ENCODE assay signal across 15 cellular contexts in genomic region chr10:102335184-102335583, GRCh38.
A peak's percentile ranks its signal among the peaks of the same experiment; 100 is the strongest.
DNase-seq lines count a peak whose midpoint lies in the region; ATAC-seq, FAIRE-seq and TF ChIP-seq lines count a peak whose summit lies in the region.
"Had no signal": no experiment of that assay in that cellular context is flagged by ENCODE, and none has a peak within 500 bp of the region (broad histone marks: within the 10 kb centered on the region; RNA-seq: fewer than 3 reads in every experiment).

No MANE protein-coding gene starts in this region.

- peak overlapping the region; percentile 35 for H3K27ac ChIP-seq in mesenchymal stem cell (ENCODE audit: low read length, poor library complexity, severe bottlenecking)
- H3K27ac ChIP-seq in subcutaneous abdominal adipose tissue (ENCODE audit: low read depth, low read length), result peak overlapping the region; percentile 32

- ATAC-seq in GM18861 (IDR thresholded peaks at IDR 0.05; ENCODE audit: unreplicated experiment), result no peak

- no peak for FAIRE-seq in RCC 7860 (lab: Jason Lieb, UNC)
- FAIRE-seq: frontal cortex had no signal

- H2BK5ac ChIP-seq in mesenchymal stem cell (ENCODE audit: low read depth, low read length, poor library complexity, severe bottlenecking), result no peak overlapping the region

- H2BK15ac ChIP-seq in mesenchymal stem cell (ENCODE audit: low read depth, poor library complexity, severe bottlenecking), result no peak overlapping the region

- TF ChIP-seq EP300 in Ishikawa (IDR thresholded peaks at IDR 0.05; ENCODE audit: borderline replicate concordance), result no peak

- no peak overlapping the region for H2BK120ac ChIP-seq in mesenchymal stem cell (ENCODE audit: low read depth, low read length)

- no peak overlapping the region for H2BK12ac ChIP-seq in mesenchymal stem cell (ENCODE audit: low read length in 2 of 2)

- H3K4ac ChIP-seq in mesenchymal stem cell (ENCODE audit: low read depth in 1 of 2, low read length in 2 of 2), result no peak overlapping the region

- no peak overlapping the region for H3K4me3 ChIP-seq in mesenchymal stem cell (ENCODE audit: insufficient read depth in 1 of 2, low read depth in 1 of 2, low read length in 2 of 2)
- H3K4me3 ChIP-seq in subcutaneous abdominal adipose tissue (ENCODE audit: low read depth in 1 of 5, low read length in 5 of 5), result no peak overlapping the region

- H3K9ac ChIP-seq in mesenchymal stem cell (ENCODE audit: low read length) (no peak overlapping the region), subcutaneous abdominal adipose tissue (ENCODE audit: low read length in 5 of 5) (no peak overlapping the region)

- no peak overlapping the region for H3K23ac ChIP-seq in mesenchymal stem cell (ENCODE audit: low read length in 2 of 2)

- no peak overlapping the region for H4K91ac ChIP-seq in mesenchymal stem cell (ENCODE audit: low read length)

- H3K79me1 ChIP-seq in mesenchymal stem cell (replicated peaks; ENCODE audit: low read length, poor library complexity, severe bottlenecking), result peaks cover 27% of the 10 kb centered on the region

- H3K36me3 ChIP-seq in mesenchymal stem cell (ENCODE audit: control insufficient read depth in 1 of 2, insufficient read depth in 2 of 2, low read depth in 1 of 2, low read length in 2 of 2) (peaks cover 6% of the 10 kb centered on the region in 2 experiments), subcutaneous abdominal adipose tissue (ENCODE audit: control insufficient read depth in 5 of 5, insufficient read depth in 5 of 5, low read length in 5 of 5) (peaks cover 0 to 4% (median 0%) of the 10 kb centered on the region in 5 donors)

- H3K14ac ChIP-seq in mesenchymal stem cell (ENCODE audit: low read length in 2 of 2), result no peak overlapping the region

- WGBS in mesenchymal stem cell, result 91% methylated on average over 3 of the region's 3 CpGs

- H3K4me1 ChIP-seq in mesenchymal stem cell (ENCODE audit: control insufficient read depth, insufficient read depth, low read depth, low read length) (peaks cover 8% of the 10 kb centered on the region), subcutaneous abdominal adipose tissue (ENCODE audit: control insufficient read depth in 5 of 5, insufficient read depth in 5 of 5, low read length in 5 of 5) (peaks cover 2 to 21% (median 17%) of the 10 kb centered on the region in 5 donors)

- H3K4me2 ChIP-seq in mesenchymal stem cell (ENCODE audit: low read length, poor library complexity, severe bottlenecking), result no peak overlapping the region

- no peak overlapping the region for H3K18ac ChIP-seq in mesenchymal stem cell (ENCODE audit: low read depth in 1 of 2, low read length in 2 of 2)

- no peak for TF ChIP-seq RAD21 in Ishikawa (IDR thresholded peaks at IDR 0.05; ENCODE audit: low read depth)

- H4K8ac ChIP-seq in mesenchymal stem cell (ENCODE audit: low read length), result no peak overlapping the region

- no peaks in the 10 kb centered on the region for H3K27me3 ChIP-seq in mesenchymal stem cell (ENCODE audit: control insufficient read depth in 1 of 2, insufficient read depth in 1 of 2, low read length in 2 of 2)
- no peaks in the 10 kb centered on the region for H3K27me3 ChIP-seq in subcutaneous abdominal adipose tissue (ENCODE audit: control insufficient read depth in 5 of 5, insufficient read depth in 4 of 5, low read length in 5 of 5)

- peak overlapping the region; percentile 75 for H2AK5ac ChIP-seq in mesenchymal stem cell (ENCODE audit: low read length, severe bottlenecking)

- DNase-seq in fibroblast of peridontal ligament (ENCODE audit: extremely low read depth), result peak; percentile 26
- no peak for DNase-seq in mesenchymal stem cell
- no peak for DNase-seq in SW480 (ENCODE audit: low spot score)
- no peak for DNase-seq in NCI-H2029 treated with DMSO at 0.1 percent for 48 hours (lab: John Stamatoyannopoulos, UW)
- DNase-seq in RCC 7860 (ENCODE audit: low spot score), result no peak
- DNase-seq: activated CD4-positive, alpha-beta memory T cell treated with anti-CD3 and anti-CD28 coated beads, Interleukin-2, amount 10 ng/mL, durations not matched to agents 7 days and 5 days; effector memory CD4-positive, alpha-beta T cell; islet precursor cell; NCI-H187; NCI-H526 treated with DMSO at 0.1 percent for 48 hours; stimulated activated CD4-positive, alpha-beta T cell treated with anti-CD3 and anti-CD28 coated beads, Interleukin-4, amount 100 ng/mL, for 24 hours had no signal

- H3K9me3 ChIP-seq in mesenchymal stem cell (ENCODE audit: control insufficient read depth, low read length) (no peaks in the 10 kb centered on the region), subcutaneous abdominal adipose tissue (ENCODE audit: control insufficient read depth in 5 of 5, low read length in 5 of 5) (no peaks in the 10 kb centered on the region)

- no peak overlapping the region for H2AFZ ChIP-seq in mesenchymal stem cell (ENCODE audit: low read depth, low read length)

TF ChIP-seq in Ishikawa, 13 proteins besides CTCF, POLR2A, EP300 and RAD21:
- TF ChIP-seq TCF12 (IDR thresholded peaks at IDR 0.05; ENCODE audit: low read depth) (no peak), TAF1 (IDR thresholded peaks at IDR 0.05; ENCODE audit: low read depth) (no peak), YY1 (IDR thresholded peaks at IDR 0.05; ENCODE audit: low read depth) (no peak), EGR1 (IDR thresholded peaks at IDR 0.05) (no peak), FOXM1 (IDR thresholded peaks at IDR 0.05; ENCODE audit: borderline replicate concordance, low read depth) (no peak), CEBPB (IDR thresholded peaks at IDR 0.05) (peak; percentile 50)
TF ChIP-seq in Ishikawa: peak in this region for 1.
